ENCODE assay signal across 1 cellular context in genomic region chr2:15591692-15592463, GRCh38.
A peak's percentile ranks its signal among the peaks of the same experiment; 100 is the strongest.
TF ChIP-seq lines count a peak whose summit lies in the region.

TSS of gene DDX1 (plus strand) at chr2:15591868. CDS start at chr2:15591934, 66 bp downstream.

TF ChIP-seq in GM23338, 12 proteins besides CTCF, POLR2A, EP300 and RAD21 (continued from another document):
- TF ChIP-seq ZNF462 (CRISPR knock-in tag; IDR thresholded peaks at IDR 0.05) = no peak
- TF ChIP-seq CREB1 (CRISPR knock-in tag; IDR thresholded peaks at IDR 0.05; ENCODE audit: low read depth) = peak; percentile 74
- TF ChIP-seq EZH2phosphoT487 (IDR thresholded peaks at IDR 0.05; ENCODE audit: unreplicated experiment) = no peak
- no peak for TF ChIP-seq EZH2 (IDR thresholded peaks at IDR 0.05; ENCODE audit: low read depth, unreplicated experiment)
- TF ChIP-seq, protein P1, sequence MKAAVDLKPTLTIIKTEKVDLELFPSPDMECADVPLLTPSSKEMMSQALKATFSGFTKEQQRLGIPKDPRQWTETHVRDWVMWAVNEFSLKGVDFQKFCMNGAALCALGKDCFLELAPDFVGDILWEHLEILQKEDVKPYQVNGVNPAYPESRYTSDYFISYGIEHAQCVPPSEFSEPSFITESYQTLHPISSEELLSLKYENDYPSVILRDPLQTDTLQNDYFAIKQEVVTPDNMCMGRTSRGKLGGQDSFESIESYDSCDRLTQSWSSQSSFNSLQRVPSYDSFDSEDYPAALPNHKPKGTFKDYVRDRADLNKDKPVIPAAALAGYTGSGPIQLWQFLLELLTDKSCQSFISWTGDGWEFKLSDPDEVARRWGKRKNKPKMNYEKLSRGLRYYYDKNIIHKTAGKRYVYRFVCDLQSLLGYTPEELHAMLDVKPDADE (IDR thresholded peaks at IDR 0.05) = peak; percentile 85
- TF ChIP-seq POLR2AphosphoS5 (IDR thresholded peaks at IDR 0.05; ENCODE audit: low read depth) = peak; percentile 96
- TF ChIP-seq, protein P2, sequence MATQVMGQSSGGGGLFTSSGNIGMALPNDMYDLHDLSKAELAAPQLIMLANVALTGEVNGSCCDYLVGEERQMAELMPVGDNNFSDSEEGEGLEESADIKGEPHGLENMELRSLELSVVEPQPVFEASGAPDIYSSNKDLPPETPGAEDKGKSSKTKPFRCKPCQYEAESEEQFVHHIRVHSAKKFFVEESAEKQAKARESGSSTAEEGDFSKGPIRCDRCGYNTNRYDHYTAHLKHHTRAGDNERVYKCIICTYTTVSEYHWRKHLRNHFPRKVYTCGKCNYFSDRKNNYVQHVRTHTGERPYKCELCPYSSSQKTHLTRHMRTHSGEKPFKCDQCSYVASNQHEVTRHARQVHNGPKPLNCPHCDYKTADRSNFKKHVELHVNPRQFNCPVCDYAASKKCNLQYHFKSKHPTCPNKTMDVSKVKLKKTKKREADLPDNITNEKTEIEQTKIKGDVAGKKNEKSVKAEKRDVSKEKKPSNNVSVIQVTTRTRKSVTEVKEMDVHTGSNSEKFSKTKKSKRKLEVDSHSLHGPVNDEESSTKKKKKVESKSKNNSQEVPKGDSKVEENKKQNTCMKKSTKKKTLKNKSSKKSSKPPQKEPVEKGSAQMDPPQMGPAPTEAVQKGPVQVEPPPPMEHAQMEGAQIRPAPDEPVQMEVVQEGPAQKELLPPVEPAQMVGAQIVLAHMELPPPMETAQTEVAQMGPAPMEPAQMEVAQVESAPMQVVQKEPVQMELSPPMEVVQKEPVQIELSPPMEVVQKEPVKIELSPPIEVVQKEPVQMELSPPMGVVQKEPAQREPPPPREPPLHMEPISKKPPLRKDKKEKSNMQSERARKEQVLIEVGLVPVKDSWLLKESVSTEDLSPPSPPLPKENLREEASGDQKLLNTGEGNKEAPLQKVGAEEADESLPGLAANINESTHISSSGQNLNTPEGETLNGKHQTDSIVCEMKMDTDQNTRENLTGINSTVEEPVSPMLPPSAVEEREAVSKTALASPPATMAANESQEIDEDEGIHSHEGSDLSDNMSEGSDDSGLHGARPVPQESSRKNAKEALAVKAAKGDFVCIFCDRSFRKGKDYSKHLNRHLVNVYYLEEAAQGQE (IDR thresholded peaks at IDR 0.05; ENCODE audit: unreplicated experiment) = no peak
- TF ChIP-seq ZNF331 (CRISPR knock-in tag; IDR thresholded peaks at IDR 0.05; ENCODE audit: low read depth) = no peak
